In genomic region chr1:202058001-202058908, GRCh38 we compare ENCODE assay signal across 13 cellular contexts. TPM values are rescaled to one million over a fixed set of nuclear protein-coding genes. Genes with fewer than 3 reads are reported as not detected.
DNase-seq lines count a peak whose midpoint lies in the region; ATAC-seq and TF ChIP-seq lines count a peak whose summit lies in the region.
"Had no signal": no experiment of that assay in that cellular context is flagged by ENCODE, and none has a peak within 500 bp of the region (broad histone marks: within the 10 kb centered on the region; RNA-seq: fewer than 3 reads in every experiment).

No MANE protein-coding gene starts in this region.

- intact Hi-C loops in A673 (cut with micrococcal nuclease; ENCODE audit: unreplicated experiment), result no loop called here

- H3K27ac ChIP-seq in gastroesophageal sphincter (no peak overlapping the region), A673 (ENCODE audit: low read depth, low read length, poor library complexity, severe bottlenecking) (no peak overlapping the region)
- H3K27ac ChIP-seq: thyroid gland had no signal

- in situ Hi-C loops in GM13976 (cut with MboI; ENCODE audit: low sequenced_read_pairs, unreplicated experiment), result no loop called here

- no TSS peak for BruUV-seq in A673 (replicated peaks; lab: Mats Ljungman, UMichigan)

- TF ChIP-seq POLR2A in gastroesophageal sphincter (IDR thresholded peaks at IDR 0.05), result no peak

- H3K4me3 ChIP-seq in epithelial cell of esophagus (ENCODE audit: low read length), result no peak overlapping the region
- no peak overlapping the region for H3K4me3 ChIP-seq in gastroesophageal sphincter
- no peak overlapping the region for H3K4me3 ChIP-seq in A673 (ENCODE audit: low read depth, low read length, poor library complexity, severe bottlenecking)
- H3K4me3 ChIP-seq: thyroid gland had no signal

- TF ChIP-seq CTCF in GM13976 (IDR thresholded peaks at IDR 0.05; ENCODE audit: borderline replicate concordance, control extremely low read depth, extremely low read depth, insufficient read depth, missing control alignments) (no peak), epithelial cell of esophagus (IDR thresholded peaks at IDR 0.05; ENCODE audit: insufficient read depth, low read depth, low read length, missing control alignments) (no peak), gastroesophageal sphincter (IDR thresholded peaks at IDR 0.05) (no peak), A673 (conservative IDR thresholded peaks at IDR 0.05; ENCODE audit: low read depth, low read length) (no peak)

- DNase-seq in GM13976 (ENCODE audit: low spot score) (peak; percentile 15), OCI-M1 (lab: John Stamatoyannopoulos, UW) (peak; percentile 58), epithelial cell of esophagus (ENCODE audit: low read depth) (peak; percentile 59), renal cortical epithelial cell (ENCODE audit: low read depth) (peak; percentile 94), A673 (ENCODE audit: low spot score) (no peak), midbrain (lab: John Stamatoyannopoulos, UW) (no peak)
- DNase-seq in stimulated activated CD4-positive, alpha-beta T cell treated with anti-CD3 and anti-CD28 coated beads, Interleukin-2, amount 100 ng/mL, for 24 hours, result no peak
- DNase-seq: activated CD4-positive, alpha-beta T cell treated with anti-CD3 and anti-CD28 coated beads for 4 hours; activated naive CD4-positive, alpha-beta T cell treated with anti-CD3 and anti-CD28 coated beads, Interleukin-2, amount 50 U/mL, for 16 hours; effector memory CD4-positive, alpha-beta T cell; NCI-H1436; thyroid gland had no signal

- POLR2A ChIA-PET in A673 (lab: Charles Lee; ENCODE audit: low non-redundant PET), result no interaction called here

- H3K9me3 ChIP-seq in gastroesophageal sphincter, result no peaks in the 10 kb centered on the region
- no peaks in the 10 kb centered on the region for H3K9me3 ChIP-seq in A673 (ENCODE audit: low read depth, low read length, poor library complexity, severe bottlenecking)
- H3K9me3 ChIP-seq: thyroid gland had no signal

- ATAC-seq in gastroesophageal sphincter, result no peak

- H3K27me3 ChIP-seq in gastroesophageal sphincter (no peaks in the 10 kb centered on the region), A673 (replicated peaks; ENCODE audit: insufficient read depth, low read depth, low read length, poor library complexity) (no peaks in the 10 kb centered on the region)
- H3K27me3 ChIP-seq: thyroid gland had no signal

- CTCF ChIA-PET in A673 (lab: Charles Lee), result no interaction called here

- H3K36me3 ChIP-seq in gastroesophageal sphincter (no peaks in the 10 kb centered on the region), A673 (ENCODE audit: insufficient read depth, low read length, poor library complexity, severe bottlenecking) (no peaks in the 10 kb centered on the region)
- H3K36me3 ChIP-seq: thyroid gland had no signal

- no peaks in the 10 kb centered on the region for H3K4me1 ChIP-seq in gastroesophageal sphincter
- H3K4me1 ChIP-seq in A673 (ENCODE audit: insufficient read depth, low read length, poor library complexity, severe bottlenecking), result no peaks in the 10 kb centered on the region

- WGBS in gastroesophageal sphincter (ENCODE audit: low coverage in 1 of 2), 2 donors, result 94 to 100% methylated on average over 2 to 3 of the region's 3 CpGs

- no peak for TF ChIP-seq EP300 in gastroesophageal sphincter (IDR thresholded peaks at IDR 0.05)

RNA-seq across cellular contexts. Expression of gene ELF3, which starts 47.9 kb away (rescaled TPM):
- total RNA-seq in renal cortical epithelial cell, result 277 and 307 TPM in 2 replicates
- 10 to 100 TPM in 1 of 4 donors, under 1 TPM in 3; 0.54 to 30.6 (median 0.74) TPM for total RNA-seq in gastroesophageal sphincter
- 0.50 and 0.56 TPM in 2 replicates for total RNA-seq in A673 (2021)

Comparison
In these comparisons a context has a peak if more than half of its experiments do, and no peak if none do; other contexts are left out.
1. DNase-seq: peak in GM13976 (single experiment), OCI-M1 (single experiment), epithelial cell of esophagus (single experiment) and renal cortical epithelial cell (single experiment); none in stimulated activated CD4-positive, alpha-beta T cell treated with anti-CD3 and anti-CD28 coated beads, Interleukin-2, amount 100 ng/mL, for 24 hours (0 of 2), A673 (single experiment) and midbrain (single experiment).